Comparison of ENCODE assay signal across 1 cellular context in the genomic region with DNA sequence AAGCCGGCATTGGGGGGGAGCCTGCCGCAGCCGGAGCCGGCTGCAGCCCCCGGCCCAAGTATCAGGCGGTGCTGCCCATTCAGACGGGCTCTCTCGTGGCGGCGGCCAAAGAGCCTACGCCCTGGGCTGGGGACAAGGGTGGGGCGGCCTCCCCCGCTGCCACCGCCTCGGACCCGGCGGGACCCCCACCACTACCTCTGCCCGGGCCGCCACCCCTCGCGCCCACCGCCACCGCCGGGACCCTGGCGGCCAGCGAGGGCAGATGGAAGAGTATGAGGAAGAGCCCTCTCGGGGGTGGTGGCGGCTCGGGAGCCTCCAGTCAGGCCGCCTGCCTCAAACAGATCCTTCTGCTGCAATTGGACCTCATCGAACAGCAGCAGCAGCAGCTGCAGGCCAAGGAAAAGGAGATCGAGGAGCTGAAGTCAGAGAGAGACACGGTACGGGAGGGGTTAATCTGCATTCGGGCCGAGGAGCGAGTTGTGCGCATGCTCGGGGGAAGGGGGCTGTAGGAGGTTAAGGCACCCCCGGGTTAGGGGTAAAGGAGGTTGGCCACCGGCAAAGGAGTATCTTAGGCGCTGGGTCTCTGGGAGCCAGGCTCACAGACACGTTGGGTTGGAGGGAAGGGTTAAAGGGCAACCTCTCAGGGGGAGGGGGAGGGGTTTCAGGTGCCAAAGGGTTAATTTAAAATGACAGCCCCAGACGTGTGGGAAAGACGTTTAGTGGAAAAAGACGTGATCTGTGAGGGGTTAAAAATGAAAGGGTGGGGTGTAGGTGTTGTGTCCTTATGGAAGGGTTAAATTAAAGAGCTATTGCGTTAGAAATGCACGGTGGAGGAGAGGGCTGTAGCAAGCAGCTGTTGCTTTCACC.
TF ChIP-seq lines count a peak whose summit lies in the region.

No MANE protein-coding gene starts in this region.

TF ChIP-seq in K562, 482 proteins besides CTCF, POLR2A, EP300 and RAD21 (continued from another document and continues in another):
- 0 out of 2 replicates have a peak, but pooled peaks have one; percentile 54 for TF ChIP-seq THRB (CRISPR knock-in tag; conservative IDR thresholded peaks at IDR 0.05)
- no peak for TF ChIP-seq ZNF584 (CRISPR knock-in tag; IDR thresholded peaks at IDR 0.05; ENCODE audit: low read depth)
- no peak for TF ChIP-seq CGGBP1 (CRISPR knock-in tag; IDR thresholded peaks at IDR 0.05)
- TF ChIP-seq NR2C1 (IDR thresholded peaks at IDR 0.05): peak; percentile 93
- peak; percentile 91 for TF ChIP-seq NR2C1 (tag; IDR thresholded peaks at IDR 0.05)
- TF ChIP-seq, protein P1, sequence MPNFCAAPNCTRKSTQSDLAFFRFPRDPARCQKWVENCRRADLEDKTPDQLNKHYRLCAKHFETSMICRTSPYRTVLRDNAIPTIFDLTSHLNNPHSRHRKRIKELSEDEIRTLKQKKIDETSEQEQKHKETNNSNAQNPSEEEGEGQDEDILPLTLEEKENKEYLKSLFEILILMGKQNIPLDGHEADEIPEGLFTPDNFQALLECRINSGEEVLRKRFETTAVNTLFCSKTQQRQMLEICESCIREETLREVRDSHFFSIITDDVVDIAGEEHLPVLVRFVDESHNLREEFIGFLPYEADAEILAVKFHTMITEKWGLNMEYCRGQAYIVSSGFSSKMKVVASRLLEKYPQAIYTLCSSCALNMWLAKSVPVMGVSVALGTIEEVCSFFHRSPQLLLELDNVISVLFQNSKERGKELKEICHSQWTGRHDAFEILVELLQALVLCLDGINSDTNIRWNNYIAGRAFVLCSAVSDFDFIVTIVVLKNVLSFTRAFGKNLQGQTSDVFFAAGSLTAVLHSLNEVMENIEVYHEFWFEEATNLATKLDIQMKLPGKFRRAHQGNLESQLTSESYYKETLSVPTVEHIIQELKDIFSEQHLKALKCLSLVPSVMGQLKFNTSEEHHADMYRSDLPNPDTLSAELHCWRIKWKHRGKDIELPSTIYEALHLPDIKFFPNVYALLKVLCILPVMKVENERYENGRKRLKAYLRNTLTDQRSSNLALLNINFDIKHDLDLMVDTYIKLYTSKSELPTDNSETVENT (CRISPR knock-in tag; IDR thresholded peaks at IDR 0.05): 0 out of 2 replicates have a peak, but pooled peaks have one; percentile 3
- TF ChIP-seq BCOR (IDR thresholded peaks at IDR 0.05): peak; percentile 25; the same call in 1 of the 2 replicates
- TF ChIP-seq CBX3 (IDR thresholded peaks at IDR 0.05; ENCODE audit: borderline replicate concordance in 1 of 2, low read length in 2 of 2): 0 out of 3 replicates have a peak, but pooled peaks of 1 of the 2 experiments have one; percentile 33
- TF ChIP-seq, protein P2, sequence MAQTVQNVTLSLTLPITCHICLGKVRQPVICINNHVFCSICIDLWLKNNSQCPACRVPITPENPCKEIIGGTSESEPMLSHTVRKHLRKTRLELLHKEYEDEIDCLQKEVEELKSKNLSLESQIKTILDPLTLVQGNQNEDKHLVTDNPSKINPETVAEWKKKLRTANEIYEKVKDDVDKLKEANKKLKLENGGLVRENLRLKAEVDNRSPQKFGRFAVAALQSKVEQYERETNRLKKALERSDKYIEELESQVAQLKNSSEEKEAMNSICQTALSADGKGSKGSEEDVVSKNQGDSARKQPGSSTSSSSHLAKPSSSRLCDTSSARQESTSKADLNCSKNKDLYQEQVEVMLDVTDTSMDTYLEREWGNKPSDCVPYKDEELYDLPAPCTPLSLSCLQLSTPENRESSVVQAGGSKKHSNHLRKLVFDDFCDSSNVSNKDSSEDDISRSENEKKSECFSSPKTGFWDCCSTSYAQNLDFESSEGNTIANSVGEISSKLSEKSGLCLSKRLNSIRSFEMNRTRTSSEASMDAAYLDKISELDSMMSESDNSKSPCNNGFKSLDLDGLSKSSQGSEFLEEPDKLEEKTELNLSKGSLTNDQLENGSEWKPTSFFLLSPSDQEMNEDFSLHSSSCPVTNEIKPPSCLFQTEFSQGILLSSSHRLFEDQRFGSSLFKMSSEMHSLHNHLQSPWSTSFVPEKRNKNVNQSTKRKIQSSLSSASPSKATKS (CRISPR knock-in tag; IDR thresholded peaks at IDR 0.05): no peak
- TF ChIP-seq NFRKB (IDR thresholded peaks at IDR 0.05; ENCODE audit: low read depth): peak; percentile 78
- TF ChIP-seq RBM14 (IDR thresholded peaks at IDR 0.05; ENCODE audit: borderline replicate concordance, insufficient read depth, low read depth, low read length): 0 out of 2 replicates have a peak, but pooled peaks have one; percentile 43
- peak; percentile 100 for TF ChIP-seq ZNF444 (CRISPR knock-in tag; IDR thresholded peaks at IDR 0.05)
- TF ChIP-seq TRIM24 (IDR thresholded peaks at IDR 0.05): peak in 1 of 2 experiments; percentile 28; a peak in 1 of 4 replicates
- TF ChIP-seq PTBP1 (IDR thresholded peaks at IDR 0.05; ENCODE audit: low read depth, low read length): no peak
- TF ChIP-seq, protein P3, sequence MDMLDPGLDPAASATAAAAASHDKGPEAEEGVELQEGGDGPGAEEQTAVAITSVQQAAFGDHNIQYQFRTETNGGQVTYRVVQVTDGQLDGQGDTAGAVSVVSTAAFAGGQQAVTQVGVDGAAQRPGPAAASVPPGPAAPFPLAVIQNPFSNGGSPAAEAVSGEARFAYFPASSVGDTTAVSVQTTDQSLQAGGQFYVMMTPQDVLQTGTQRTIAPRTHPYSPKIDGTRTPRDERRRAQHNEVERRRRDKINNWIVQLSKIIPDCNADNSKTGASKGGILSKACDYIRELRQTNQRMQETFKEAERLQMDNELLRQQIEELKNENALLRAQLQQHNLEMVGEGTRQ (CRISPR knock-in tag; IDR thresholded peaks at IDR 0.05): no peak
- peak; percentile 17 for TF ChIP-seq SAP30 (IDR thresholded peaks at IDR 0.05; ENCODE audit: borderline replicate concordance, insufficient read depth, low read depth, low read length, poor library complexity, severe bottlenecking)
- peak; percentile 93 for TF ChIP-seq TOE1 (IDR thresholded peaks at IDR 0.05; ENCODE audit: borderline replicate concordance)
- TF ChIP-seq TOE1 (CRISPR knock-in tag; IDR thresholded peaks at IDR 0.05; ENCODE audit: borderline replicate concordance, low read depth): no peak
- peak; percentile 70 to 87; a peak in 3 of 4 replicates for TF ChIP-seq HDAC1 (IDR thresholded peaks at IDR 0.05)
- no peak for TF ChIP-seq ZNF197 (CRISPR knock-in tag; IDR thresholded peaks at IDR 0.05; ENCODE audit: low read depth)
- no peak for TF ChIP-seq MAFK (IDR thresholded peaks at IDR 0.05; ENCODE audit: low read length)
- TF ChIP-seq, protein P4, sequence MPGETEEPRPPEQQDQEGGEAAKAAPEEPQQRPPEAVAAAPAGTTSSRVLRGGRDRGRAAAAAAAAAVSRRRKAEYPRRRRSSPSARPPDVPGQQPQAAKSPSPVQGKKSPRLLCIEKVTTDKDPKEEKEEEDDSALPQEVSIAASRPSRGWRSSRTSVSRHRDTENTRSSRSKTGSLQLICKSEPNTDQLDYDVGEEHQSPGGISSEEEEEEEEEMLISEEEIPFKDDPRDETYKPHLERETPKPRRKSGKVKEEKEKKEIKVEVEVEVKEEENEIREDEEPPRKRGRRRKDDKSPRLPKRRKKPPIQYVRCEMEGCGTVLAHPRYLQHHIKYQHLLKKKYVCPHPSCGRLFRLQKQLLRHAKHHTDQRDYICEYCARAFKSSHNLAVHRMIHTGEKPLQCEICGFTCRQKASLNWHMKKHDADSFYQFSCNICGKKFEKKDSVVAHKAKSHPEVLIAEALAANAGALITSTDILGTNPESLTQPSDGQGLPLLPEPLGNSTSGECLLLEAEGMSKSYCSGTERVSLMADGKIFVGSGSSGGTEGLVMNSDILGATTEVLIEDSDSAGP (CRISPR knock-in tag; IDR thresholded peaks at IDR 0.05): peak; percentile 93
- TF ChIP-seq XRCC5 (IDR thresholded peaks at IDR 0.05; ENCODE audit: low read depth, low read length): peak; percentile 33; the same call in 1 of the 2 replicates
- TF ChIP-seq ZZZ3 (IDR thresholded peaks at IDR 0.05): peak; percentile 86; the same call in 1 of the 2 replicates
- no peak for TF ChIP-seq FOXJ3 (CRISPR knock-in tag; IDR thresholded peaks at IDR 0.05)
- no peak for TF ChIP-seq ZNF3 (CRISPR knock-in tag; IDR thresholded peaks at IDR 0.05)
- TF ChIP-seq CCNT2 (IDR thresholded peaks at IDR 0.05; ENCODE audit: borderline replicate concordance, extremely low read depth, insufficient read length, low read depth, low read length): peak; percentile 31
- TF ChIP-seq ETV5 (CRISPR knock-in tag; IDR thresholded peaks at IDR 0.05; ENCODE audit: low read depth): no peak
- no peak for TF ChIP-seq U2AF2 (optimal IDR thresholded peaks at IDR 0.05; ENCODE audit: low read depth, low read length)
- TF ChIP-seq NBN (IDR thresholded peaks at IDR 0.05; ENCODE audit: low read depth): 0 out of 2 replicates have a peak, but pooled peaks have one; percentile 56
- no peak for TF ChIP-seq CAMTA2 (CRISPR knock-in tag; conservative IDR thresholded peaks at IDR 0.05)
- TF ChIP-seq EZH2 (IDR thresholded peaks at IDR 0.05; ENCODE audit: borderline replicate concordance, low read depth, low read length): no peak
- TF ChIP-seq TCF3 (CRISPR knock-in tag; IDR thresholded peaks at IDR 0.05): no peak
- TF ChIP-seq, protein P5, sequence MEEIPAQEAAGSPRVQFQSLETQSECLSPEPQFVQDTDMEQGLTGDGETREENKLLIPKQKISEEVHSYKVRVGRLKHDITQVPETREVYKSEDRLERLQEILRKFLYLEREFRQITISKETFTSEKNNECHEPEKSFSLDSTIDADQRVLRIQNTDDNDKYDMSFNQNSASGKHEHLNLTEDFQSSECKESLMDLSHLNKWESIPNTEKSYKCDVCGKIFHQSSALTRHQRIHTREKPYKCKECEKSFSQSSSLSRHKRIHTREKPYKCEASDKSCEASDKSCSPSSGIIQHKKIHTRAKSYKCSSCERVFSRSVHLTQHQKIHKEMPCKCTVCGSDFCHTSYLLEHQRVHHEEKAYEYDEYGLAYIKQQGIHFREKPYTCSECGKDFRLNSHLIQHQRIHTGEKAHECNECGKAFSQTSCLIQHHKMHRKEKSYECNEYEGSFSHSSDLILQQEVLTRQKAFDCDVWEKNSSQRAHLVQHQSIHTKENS (CRISPR knock-in tag; IDR thresholded peaks at IDR 0.05): no peak
- no peak for TF ChIP-seq ZC3H11A (IDR thresholded peaks at IDR 0.05; ENCODE audit: low read depth, low read length)
- TF ChIP-seq TCF15 (CRISPR knock-in tag; IDR thresholded peaks at IDR 0.05): no peak
- peak; percentile 57; the same call in 1 of the 2 replicates for TF ChIP-seq NCOA1 (IDR thresholded peaks at IDR 0.05; ENCODE audit: low read depth)
- TF ChIP-seq USF1 (CRISPR knock-in tag; IDR thresholded peaks at IDR 0.05): no peak
- no peak for TF ChIP-seq ASH1L (IDR thresholded peaks at IDR 0.05; ENCODE audit: borderline replicate concordance, low read depth, partially characterized antibody)
- peak; percentile 93 to 94 for TF ChIP-seq NRF1 (conservative IDR thresholded peaks at IDR 0.05 in 1 of 2, IDR thresholded peaks at IDR 0.05 in 1 of 2)
- peak in 1 of 2 experiments; percentile 75; a peak in 2 of 4 replicates for TF ChIP-seq MLLT1 (IDR thresholded peaks at IDR 0.05)
- TF ChIP-seq JUNB (CRISPR knock-in tag; conservative IDR thresholded peaks at IDR 0.05): no peak
- peak; percentile 30; the same call in 1 of the 2 replicates for TF ChIP-seq POLR2AphosphoS5 (IDR thresholded peaks at IDR 0.05; ENCODE audit: control insufficient read depth, insufficient read depth, low read depth, low read length)
- 0 out of 2 replicates have a peak, but pooled peaks have one; percentile 59 for TF ChIP-seq HDGF (IDR thresholded peaks at IDR 0.05)
- TF ChIP-seq ZNF12 (CRISPR knock-in tag; IDR thresholded peaks at IDR 0.05): no peak
- no peak for TF ChIP-seq ZNF274 (IDR thresholded peaks at IDR 0.05; ENCODE audit: borderline replicate concordance, low read depth, low read length)
- no peak for TF ChIP-seq C11orf30 (IDR thresholded peaks at IDR 0.05; ENCODE audit: low read depth)
- TF ChIP-seq POLR2G (IDR thresholded peaks at IDR 0.05; ENCODE audit: low read depth, low read length): peak; percentile 49; the same call in 1 of the 2 replicates
- no peak for TF ChIP-seq TEAD4 (IDR thresholded peaks at IDR 0.05; ENCODE audit: low read length)
- TF ChIP-seq TEAD4 (CRISPR knock-in tag; IDR thresholded peaks at IDR 0.05; ENCODE audit: borderline replicate concordance): no peak
